8 cellular contexts compared by ENCODE assay signal in the genomic region with DNA sequence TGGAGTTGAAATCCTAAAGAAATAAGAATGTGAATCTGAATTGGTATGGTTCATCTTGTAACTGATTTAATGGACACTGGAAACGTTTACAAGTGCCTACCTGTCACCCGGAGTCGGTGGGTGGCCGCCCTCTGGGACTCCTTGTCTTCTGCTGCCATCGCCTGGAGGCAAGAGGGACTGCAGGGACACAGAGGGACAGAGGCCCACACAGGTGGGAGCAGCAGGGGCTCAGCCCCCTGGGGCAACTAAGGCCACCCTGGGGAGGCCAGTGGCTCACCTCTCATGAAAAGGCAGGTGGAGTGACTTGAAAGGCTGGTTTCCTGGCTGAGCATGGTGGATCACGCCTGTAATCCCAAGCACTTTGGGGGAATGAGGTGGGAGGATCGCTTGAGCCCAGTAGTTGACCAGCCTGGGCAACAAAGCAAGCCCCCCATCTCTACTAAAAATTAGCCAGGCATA. TPM values are rescaled to one million over a fixed set of nuclear protein-coding genes. Genes with fewer than 3 reads are reported as not detected.
DNase-seq lines count a peak whose midpoint lies in the region; ATAC-seq and TF ChIP-seq lines count a peak whose summit lies in the region.

No MANE protein-coding gene starts in this region.

- H3K27me3 ChIP-seq in uterus = no peaks in the 10 kb centered on the region

- no peaks in the 10 kb centered on the region for H3K36me3 ChIP-seq in uterus

- DNase-seq in G401 (ENCODE audit: low spot score) (peak; percentile 73), LNCaP clone FGC (ENCODE audit: low read depth) (peak; percentile 26), SK-MEL-5 (ENCODE audit: low read depth, low spot score) (peak; percentile 66), head of caudate nucleus (peak; percentile 65 to 91 (median 80)), posterior vena cava (ENCODE audit: low spot score) (peak; percentile 89), uterus (peak; percentile 77 to 79)
- peak; percentile 68 for DNase-seq in activated gamma-delta T cell treated with anti-CD3 and anti-CD28 coated beads, Interleukin-2, amount 50 U/mL, for 16 hours (ENCODE audit: low read depth)

- no peaks in the 10 kb centered on the region for H3K4me1 ChIP-seq in uterus

- ATAC-seq in HG03439 (IDR thresholded peaks at IDR 0.05; ENCODE audit: unreplicated experiment) = no peak

- intact Hi-C loops in head of caudate nucleus (cut with DNase I) (loop anchor here (2.0 kb wide), 1 partner anchor 97 kb away; a partner anchor contains a TSS), posterior vena cava (cut with DNase I) (loop anchor here (10.0 kb wide), 3 partner anchors 173 to 203 kb away; a partner anchor contains a TSS), uterus (cut with DNase I; ENCODE audit: low total_unique reads) (loop anchor here (2.0 kb wide), 1 partner anchor 127 kb away; no protein-coding TSS in a partner anchor)

- no peak overlapping the region for H3K27ac ChIP-seq in uterus

- TF ChIP-seq POLR2A in uterus (IDR thresholded peaks at IDR 0.05) = no peak

- TF ChIP-seq CTCF in LNCaP clone FGC (IDR thresholded peaks at IDR 0.05; ENCODE audit: control insufficient read depth, extremely low read depth, insufficient read depth) (peak; percentile 96), uterus (IDR thresholded peaks at IDR 0.05) (peak; percentile 91 to 99 (median 97))

- in situ Hi-C loops in G401 (cut with HindIII; ENCODE audit: low sequenced_read_pairs) (no loop called here), SK-MEL-5 (cut with HindIII; ENCODE audit: low pct_unique_long_range_greater_than_20kb, low sequenced_read_pairs) (no loop called here)

- H3K9me3 ChIP-seq in uterus = no peaks in the 10 kb centered on the region

- H3K4me3 ChIP-seq in LNCaP clone FGC (ENCODE audit: low read depth, low read length) (no peak overlapping the region), uterus (no peak overlapping the region)

RNA-seq across cellular contexts. Expression of a gene that starts 23.2 kb away (rescaled TPM):
- total RNA-seq in G401 (2014; rRNA removed; shearing (Covaris generic)) = 1.2 and 4.2 TPM in 2 replicates
- 0.08 and 1.3 TPM in 2 replicates for total RNA-seq in SK-MEL-5 (2014; rRNA removed; shearing (Covaris generic))
- polyA plus RNA-seq in SK-MEL-5 (2015; cell fraction: cytosol; rRNA removed) = 0.20 and 1.6 TPM in 2 replicates
- polyA plus RNA-seq in SK-MEL-5 (2015; cell fraction: nucleus; rRNA removed) = not detected in 2 replicates
- total RNA-seq in posterior vena cava = under 1 TPM; 0.33 to 0.60 TPM
- under 1 TPM in 2 of 4 donors, not detected in 2; 0.07 to 0.91 TPM for total RNA-seq in uterus

RNA-seq across cellular contexts. Expression of a gene that starts 48.5 kb away (rescaled TPM):
- 31.5 and 33.5 TPM in 2 replicates for total RNA-seq in G401 (2014; rRNA removed; shearing (Covaris generic))
- 31.7 and 34.2 TPM in 2 replicates for total RNA-seq in SK-MEL-5 (2014; rRNA removed; shearing (Covaris generic))
- 47.8 and 49.8 TPM in 2 replicates for polyA plus RNA-seq in SK-MEL-5 (2015; cell fraction: cytosol; rRNA removed)
- polyA plus RNA-seq in SK-MEL-5 (2015; cell fraction: nucleus; rRNA removed) = 37.6 and 40.5 TPM in 2 replicates
- total RNA-seq in posterior vena cava = 10 to 100 TPM; 18.1 to 21.9 TPM
- 10 to 100 TPM; 23.5 to 34.0 (median 28.5) TPM for total RNA-seq in uterus

Comparison
In these comparisons a context has a peak if more than half of its experiments do, and no peak if none do; other contexts are left out.
1. DNase-seq: peak in every context shown above with its lines; median percentile 89 in posterior vena cava; 80 in head of caudate nucleus; 78 in uterus; 73 in G401; 68 in activated gamma-delta T cell treated with anti-CD3 and anti-CD28 coated beads, Interleukin-2, amount 50 U/mL, for 16 hours; 66 in SK-MEL-5; 26 in LNCaP clone FGC.